8 cellular contexts compared by ENCODE assay signal in the genomic region with DNA sequence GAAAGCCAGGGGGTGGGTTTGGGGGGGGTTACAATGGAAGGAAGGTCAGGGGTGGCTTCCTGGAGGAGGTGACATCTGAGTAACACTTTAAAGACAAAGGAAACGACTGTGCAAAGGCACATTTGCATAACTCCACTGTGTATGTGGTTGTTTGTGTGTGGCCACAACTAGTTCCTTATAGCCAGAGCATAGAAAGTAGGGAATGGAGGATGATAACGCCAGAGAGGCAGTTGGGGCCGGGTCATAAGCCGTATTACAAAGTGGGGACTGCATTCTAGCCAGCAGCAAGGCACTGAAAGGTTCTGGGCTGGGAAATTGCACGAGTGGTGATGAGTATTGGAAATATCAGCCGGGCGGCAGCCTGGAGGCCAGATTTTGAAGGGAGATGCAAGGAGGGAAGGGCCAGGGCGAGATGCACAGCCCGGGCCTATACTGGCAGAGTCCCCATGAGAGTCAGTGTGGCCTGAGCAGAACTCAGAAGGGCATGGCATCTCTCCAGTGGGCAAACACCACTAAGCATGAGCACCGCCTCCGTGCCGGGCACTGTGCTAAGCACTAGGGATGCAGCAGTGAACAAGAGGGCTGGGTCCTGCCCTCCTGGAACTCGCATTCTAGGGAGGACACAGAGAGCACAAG. TPM values are rescaled to one million over a fixed set of nuclear protein-coding genes. Genes with fewer than 3 reads are reported as not detected.
DNase-seq lines count a peak whose midpoint lies in the region; ATAC-seq and TF ChIP-seq lines count a peak whose summit lies in the region.

No MANE protein-coding gene starts in this region.

- H3K36me3 Mint-ChIP-seq in activated naive CD4-positive, alpha-beta T cell treated with anti-CD3 and anti-CD28 coated beads, Interleukin-2, amount 10 ng/mL, durations not matched to agents 7 days and 5 days: peaks cover 3% of the 10 kb centered on the region

- H2AFZ ChIP-seq in OCI-LY3 (ENCODE audit: low read depth, low read length) (no peak overlapping the region; the same call in 1 of the 2 replicates), fibroblast of lung (ENCODE audit: low read length) (peak overlapping the region; percentile 45)

- H3K27me3 ChIP-seq in OCI-LY3 (ENCODE audit: low read depth, low read length): no peaks in the 10 kb centered on the region
- no peaks in the 10 kb centered on the region for H3K27me3 ChIP-seq in fibroblast of lung (ENCODE audit: control insufficient read depth, insufficient read depth, low read length)
- no peaks in the 10 kb centered on the region for H3K27me3 ChIP-seq in suprapubic skin
- H3K27me3 ChIP-seq in MG63: no peaks in the 10 kb centered on the region

- H3K9ac ChIP-seq in OCI-LY3 (ENCODE audit: low read length): peak overlapping the region; percentile 61
- H3K9ac ChIP-seq in fibroblast of lung (ENCODE audit: insufficient read depth, low read length): no peak overlapping the region

- H3K9me3 ChIP-seq in OCI-LY3 (ENCODE audit: insufficient read depth, low read length) (no peaks in the 10 kb centered on the region), fibroblast of lung (ENCODE audit: control insufficient read depth, insufficient read depth, low read depth, low read length) (no peaks in the 10 kb centered on the region), suprapubic skin (no peaks in the 10 kb centered on the region), MG63 (no peaks in the 10 kb centered on the region)

- ATAC-seq in HG03432 (IDR thresholded peaks at IDR 0.05; ENCODE audit: unreplicated experiment): no peak

- WGBS in suprapubic skin: 49% methylated on average over 9 of the region's 13 CpGs

- TF ChIP-seq CTCF in OCI-LY3 (IDR thresholded peaks at IDR 0.05; ENCODE audit: low read depth, low read length) (no peak), fibroblast of lung (conservative IDR thresholded peaks at IDR 0.05 in 1 of 2, IDR thresholded peaks at IDR 0.05 in 1 of 2; ENCODE audit: low read depth in 1 of 2, low read length in 2 of 2) (no peak), suprapubic skin (IDR thresholded peaks at IDR 0.05) (no peak)

- H3K36me3 ChIP-seq in OCI-LY3 (replicated peaks; ENCODE audit: low read depth, low read length) (no peaks in the 10 kb centered on the region), fibroblast of lung (ENCODE audit: control insufficient read depth, insufficient read depth, low read length) (peaks cover 2% of the 10 kb centered on the region), suprapubic skin (peaks cover 4% of the 10 kb centered on the region), MG63 (no peaks in the 10 kb centered on the region)

- CTCF ChIA-PET in activated naive CD4-positive, alpha-beta T cell treated with anti-CD3 and anti-CD28 coated beads, Interleukin-2, amount 10 ng/mL, durations not matched to agents 7 days and 5 days (lab: Charles Lee): interaction anchor here (0.6 to 1.5 kb wide), 14 partner anchors 32 to 172 kb away, joined by 3 to 16 read pairs (median 6); a partner anchor contains a TSS

- H4K20me1 ChIP-seq in OCI-LY3 (ENCODE audit: insufficient read depth, low read length) (no peaks in the 10 kb centered on the region), fibroblast of lung (ENCODE audit: control insufficient read depth, extremely low read depth, insufficient read depth, low read length) (no peaks in the 10 kb centered on the region)

- peak overlapping the region; percentile 72 for H3K27ac ChIP-seq in OCI-LY3 (ENCODE audit: low read length)
- H3K27ac ChIP-seq in fibroblast of lung (ENCODE audit: insufficient read depth, low read length): peak overlapping the region; percentile 77
- peak overlapping the region; percentile 80 for H3K27ac ChIP-seq in suprapubic skin

- peak overlapping the region; percentile 52 for H3K4me3 Mint-ChIP-seq in activated naive CD4-positive, alpha-beta T cell treated with anti-CD3 and anti-CD28 coated beads, Interleukin-2, amount 10 ng/mL, durations not matched to agents 7 days and 5 days

- no peak for TF ChIP-seq EP300 in suprapubic skin (IDR thresholded peaks at IDR 0.05)

- peaks cover 4% of the 10 kb centered on the region for H3K27me3 Mint-ChIP-seq in activated naive CD4-positive, alpha-beta T cell treated with anti-CD3 and anti-CD28 coated beads, Interleukin-2, amount 10 ng/mL, durations not matched to agents 7 days and 5 days

- DNase-seq in activated naive CD4-positive, alpha-beta T cell treated with anti-CD3 and anti-CD28 coated beads, Interleukin-2, amount 10 ng/mL, durations not matched to agents 7 days and 5 days: no peak
- no peak for DNase-seq in activated naive CD4-positive, alpha-beta T cell treated with Interleukin-2 at 50 U/mL for 16 hours
- peak in 1 of 2 donors; percentile 11 for DNase-seq in fibroblast of lung (ENCODE audit: low read depth in 2 of 2)
- DNase-seq in suprapubic skin (ENCODE audit: low spot score in 2 of 2): no peak
- DNase-seq in SHP77 (lab: John Stamatoyannopoulos, UW): no peak
- DNase-seq in MG63: no peak

- no peak for TF ChIP-seq POLR2A in suprapubic skin (IDR thresholded peaks at IDR 0.05)

- H3K9me3 Mint-ChIP-seq in activated naive CD4-positive, alpha-beta T cell treated with anti-CD3 and anti-CD28 coated beads, Interleukin-2, amount 10 ng/mL, durations not matched to agents 7 days and 5 days: no peaks in the 10 kb centered on the region

- H3K4me1 Mint-ChIP-seq in activated naive CD4-positive, alpha-beta T cell treated with anti-CD3 and anti-CD28 coated beads, Interleukin-2, amount 10 ng/mL, durations not matched to agents 7 days and 5 days: peaks cover 71% of the 10 kb centered on the region

- H3K4me2 ChIP-seq in OCI-LY3 (ENCODE audit: low read length) (peak overlapping the region; percentile 94), fibroblast of lung (ENCODE audit: extremely low read depth, insufficient read depth, low read length) (peak overlapping the region; percentile 69)

- peaks cover 50% of the 10 kb centered on the region for H3K4me1 ChIP-seq in OCI-LY3 (ENCODE audit: low read length)
- peaks cover 41% of the 10 kb centered on the region for H3K4me1 ChIP-seq in fibroblast of lung (ENCODE audit: control insufficient read depth, extremely low read depth, insufficient read depth, low read length)
- H3K4me1 ChIP-seq in suprapubic skin: peaks cover 78% of the 10 kb centered on the region

- H3K27ac Mint-ChIP-seq in activated naive CD4-positive, alpha-beta T cell treated with anti-CD3 and anti-CD28 coated beads, Interleukin-2, amount 10 ng/mL, durations not matched to agents 7 days and 5 days: peak overlapping the region; percentile 91

- H3K79me2 ChIP-seq in OCI-LY3 (ENCODE audit: low read length) (no peaks in the 10 kb centered on the region), fibroblast of lung (ENCODE audit: control insufficient read depth, insufficient read depth, low read length) (no peaks in the 10 kb centered on the region)

- H3K4me3 ChIP-seq in OCI-LY3 (ENCODE audit: low read length) (peak overlapping the region; percentile 56), fibroblast of lung (replicated peaks in 1 of 4; ENCODE audit: control extremely low read depth in 1 of 4, insufficient read depth in 1 of 4, low read depth in 3 of 4, low read length in 4 of 4) (no peak overlapping the region), suprapubic skin (no peak overlapping the region), MG63 (no peak overlapping the region)

RNA-seq across cellular contexts. Expression of a gene that starts 33.6 kb away (rescaled TPM):
- 57.5 and 73.7 TPM in 2 replicates for total RNA-seq in fibroblast of lung
- polyA plus RNA-seq in fibroblast of lung: 34.8 and 36.8 TPM in 2 replicates
- polyA plus RNA-seq in fibroblast of lung (2012): 24.8 and 31.4 TPM in 2 replicates
- polyA minus RNA-seq in fibroblast of lung (ENCODE audit: low replicate concordance): 75.7 and 207 TPM in 2 replicates
- total RNA-seq in suprapubic skin: 10 to 100 TPM; 13.6 to 27.0 (median 19.7) TPM
- total RNA-seq in MG63 (2014; rRNA removed; shearing (Covaris generic); ENCODE audit: low replicate concordance): 19.6 and 20.4 TPM in 2 replicates

RNA-seq across cellular contexts. Expression of a gene that starts 36.1 kb away (rescaled TPM):
- total RNA-seq in fibroblast of lung (38.8 and 41.9 TPM in 2 replicates), suprapubic skin (10 to 100 TPM; 15.4 to 33.7 (median 21.4) TPM)
- 70.9 and 82.8 TPM in 2 replicates for polyA plus RNA-seq in fibroblast of lung
- 70.3 and 72.2 TPM in 2 replicates for polyA plus RNA-seq in fibroblast of lung (2012)
- polyA minus RNA-seq in fibroblast of lung (ENCODE audit: low replicate concordance): 11.3 and 28.6 TPM in 2 replicates
- total RNA-seq in MG63 (2014; rRNA removed; shearing (Covaris generic); ENCODE audit: low replicate concordance): 37.2 and 46.1 TPM in 2 replicates

RNA-seq across cellular contexts. Expression of a gene that starts 49.9 kb away (rescaled TPM):
- total RNA-seq in fibroblast of lung (1.5 and 2.3 TPM in 2 replicates), suprapubic skin (1 to 10 TPM in 3 of 4 donors, under 1 TPM in 1; 0.97 to 1.6 (median 1.5) TPM)
- 0.87 and 0.99 TPM in 2 replicates for polyA plus RNA-seq in fibroblast of lung
- 0.99 and 2.2 TPM in 2 replicates for polyA plus RNA-seq in fibroblast of lung (2012)
- polyA minus RNA-seq in fibroblast of lung (ENCODE audit: low replicate concordance): 1.1 TPM in 1 of 2 replicates, not detected in the other
- 4.1 TPM in 1 of 2 replicates, not detected in the other for total RNA-seq in MG63 (2014; rRNA removed; shearing (Covaris generic); ENCODE audit: low replicate concordance)
